ENCODE assay signal across 1 cellular context in the genomic region with DNA sequence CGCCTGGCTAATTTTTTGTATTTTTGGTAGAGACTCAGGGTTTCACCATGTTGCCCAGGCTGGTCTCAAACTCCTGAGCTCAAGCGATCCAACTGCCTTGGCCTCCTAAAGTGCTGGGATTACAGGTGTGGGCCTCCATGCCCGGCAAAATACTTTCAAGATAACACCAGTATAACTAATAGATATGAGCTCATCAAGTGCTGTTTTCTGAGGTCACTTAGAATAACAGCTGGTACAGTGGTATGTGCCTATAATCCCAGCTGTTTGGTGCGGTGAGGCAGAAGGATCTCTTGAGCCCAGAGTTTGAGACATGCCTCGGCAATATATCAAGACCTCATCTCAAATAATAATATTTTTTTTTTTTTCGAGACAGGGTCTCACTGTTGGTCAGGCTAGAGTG.
TF ChIP-seq lines count a peak whose summit lies in the region.

No MANE protein-coding gene starts in this region.

TF ChIP-seq in IMR-90, 13 proteins besides CTCF, POLR2A, EP300 and RAD21:
- TF ChIP-seq FOS (IDR thresholded peaks at IDR 0.05; ENCODE audit: low read depth, low read length), result no peak
